8 cellular contexts compared by ENCODE assay signal in genomic region chr17:57440522-57441269, GRCh38.
DNase-seq lines count a peak whose midpoint lies in the region; ATAC-seq and TF ChIP-seq lines count a peak whose summit lies in the region.

No MANE protein-coding gene starts in this region.

- BruUV-seq in A673 (replicated peaks; lab: Mats Ljungman, UMichigan): no TSS peak

- CTCF ChIA-PET in A673 (lab: Charles Lee): no interaction called here

- intact Hi-C loops in A673 (cut with micrococcal nuclease; ENCODE audit: unreplicated experiment): no loop called here
- intact Hi-C loops in activated CD4-positive, alpha-beta T cell treated with anti-CD3 and anti-CD28 coated beads, Interleukin-2, amount 10 ng/mL, durations not matched to agents 24 days and 14 days (cut with micrococcal nuclease): loop anchor here (1.0 kb wide), 6 partner anchors 11 to 197 kb away; no protein-coding TSS in a partner anchor
- intact Hi-C loops in left colon (cut with DNase I, micrococcal nuclease): no loop called here

- TF ChIP-seq CTCF in A673 (conservative IDR thresholded peaks at IDR 0.05; ENCODE audit: low read depth, low read length) (no peak), chondrocyte (IDR thresholded peaks at IDR 0.05) (peak; percentile 82)

- H3K27ac Mint-ChIP-seq in activated CD4-positive, alpha-beta T cell treated with anti-CD3 and anti-CD28 coated beads, Interleukin-2, amount 10 ng/mL, durations not matched to agents 24 days and 14 days: peak overlapping the region; percentile 93
- H3K27ac Mint-ChIP-seq in chondrocyte (ENCODE audit: unreplicated experiment): peak overlapping the region; percentile 83

- H3K9me3 ChIP-seq in A673 (ENCODE audit: low read depth, low read length, poor library complexity, severe bottlenecking): no peaks in the 10 kb centered on the region

- H3K4me3 Mint-ChIP-seq in activated CD4-positive, alpha-beta T cell treated with anti-CD3 and anti-CD28 coated beads, Interleukin-2, amount 10 ng/mL, durations not matched to agents 24 days and 14 days: peak overlapping the region; percentile 78
- H3K4me3 Mint-ChIP-seq in chondrocyte (ENCODE audit: unreplicated experiment): no peak overlapping the region

- peaks cover 8% of the 10 kb centered on the region for H3K9me3 Mint-ChIP-seq in activated CD4-positive, alpha-beta T cell treated with anti-CD3 and anti-CD28 coated beads, Interleukin-2, amount 10 ng/mL, durations not matched to agents 24 days and 14 days
- H3K9me3 Mint-ChIP-seq in chondrocyte (ENCODE audit: low read depth): no peaks in the 10 kb centered on the region

- POLR2A ChIA-PET in A673 (lab: Charles Lee; ENCODE audit: low non-redundant PET): no interaction called here

- ATAC-seq in GM19452 (IDR thresholded peaks at IDR 0.05; ENCODE audit: unreplicated experiment) (peak; percentile 43), left colon (peak; percentile 63), HG02885 (IDR thresholded peaks at IDR 0.05; ENCODE audit: poor library complexity, unreplicated experiment) (no peak)

- DNase-seq in A673 (ENCODE audit: low spot score) (peak; percentile 59), NCI-H146 (lab: John Stamatoyannopoulos, UW) (peak; percentile 70), chondrocyte (ENCODE audit: low spot score) (no peak), left colon (peak; percentile 44 to 52)
- DNase-seq in activated CD4-positive, alpha-beta T cell treated with anti-CD3 and anti-CD28 coated beads, Interleukin-2, amount 10 ng/mL, durations not matched to agents 24 days and 14 days: peak; percentile 90
- DNase-seq in stimulated activated CD4-positive, alpha-beta T cell treated with anti-CD3 and anti-CD28 coated beads, Interleukin-2, amount 100 ng/mL, for 24 hours: peak; percentile 82 to 83

- no peak overlapping the region for H3K4me3 ChIP-seq in A673 (ENCODE audit: low read depth, low read length, poor library complexity, severe bottlenecking)

- peaks cover 76% of the 10 kb centered on the region for H3K4me1 Mint-ChIP-seq in activated CD4-positive, alpha-beta T cell treated with anti-CD3 and anti-CD28 coated beads, Interleukin-2, amount 10 ng/mL, durations not matched to agents 24 days and 14 days
- peaks cover 84% of the 10 kb centered on the region for H3K4me1 Mint-ChIP-seq in chondrocyte (ENCODE audit: low read depth)

- H3K27me3 ChIP-seq in A673 (replicated peaks; ENCODE audit: insufficient read depth, low read depth, low read length, poor library complexity): no peaks in the 10 kb centered on the region

- no peaks in the 10 kb centered on the region for H3K36me3 ChIP-seq in A673 (ENCODE audit: insufficient read depth, low read length, poor library complexity, severe bottlenecking)

- peaks cover 32% of the 10 kb centered on the region for H3K4me1 ChIP-seq in A673 (ENCODE audit: insufficient read depth, low read length, poor library complexity, severe bottlenecking)

- H3K27ac ChIP-seq in A673 (ENCODE audit: low read depth, low read length, poor library complexity, severe bottlenecking): no peak overlapping the region

- no peaks in the 10 kb centered on the region for H3K27me3 Mint-ChIP-seq in activated CD4-positive, alpha-beta T cell treated with anti-CD3 and anti-CD28 coated beads, Interleukin-2, amount 10 ng/mL, durations not matched to agents 24 days and 14 days
- no peaks in the 10 kb centered on the region for H3K27me3 Mint-ChIP-seq in chondrocyte (ENCODE audit: low read depth)

- H3K36me3 Mint-ChIP-seq in activated CD4-positive, alpha-beta T cell treated with anti-CD3 and anti-CD28 coated beads, Interleukin-2, amount 10 ng/mL, durations not matched to agents 24 days and 14 days (ENCODE audit: low read depth): peaks cover 20% of the 10 kb centered on the region
- H3K36me3 Mint-ChIP-seq in chondrocyte (ENCODE audit: low read depth): no peaks in the 10 kb centered on the region
